9 cellular contexts compared by ENCODE assay signal in the genomic region with DNA sequence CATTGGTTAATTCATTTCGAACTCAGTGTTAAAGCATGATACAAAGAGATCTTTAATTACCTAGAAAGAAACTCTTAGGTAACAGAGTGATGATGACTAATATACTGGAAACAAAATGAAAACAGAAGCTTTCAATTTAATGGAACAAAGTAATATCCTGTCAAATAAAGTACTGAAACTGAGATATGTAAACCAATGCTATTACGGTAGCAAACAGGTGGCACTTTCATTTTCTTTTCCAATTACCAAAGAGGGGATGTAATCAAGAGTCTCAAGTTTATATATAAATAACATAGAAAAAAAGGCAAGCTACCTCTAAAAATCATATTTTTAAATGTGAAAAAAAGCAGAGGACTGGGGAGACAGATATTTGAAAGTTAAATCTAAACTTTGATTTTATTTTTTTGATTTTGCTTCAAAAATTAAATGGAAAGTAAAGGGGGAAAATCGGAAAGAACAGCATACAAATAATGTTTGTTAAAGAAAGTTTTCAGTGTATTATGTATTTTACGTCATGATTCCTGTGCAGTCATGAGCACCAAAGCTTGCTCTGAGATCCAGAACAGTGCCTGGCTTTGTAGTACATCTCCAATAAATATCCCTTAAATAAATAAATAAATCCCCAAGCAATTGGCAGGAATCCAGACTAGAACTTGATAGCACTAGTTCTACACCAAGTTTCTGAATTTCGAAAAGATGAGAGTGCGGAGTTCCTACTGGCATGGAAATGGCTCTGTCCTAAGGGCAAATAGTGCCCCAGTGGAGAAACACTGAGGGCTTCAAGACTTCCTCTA. TPM values are rescaled to one million over a fixed set of nuclear protein-coding genes. Genes with fewer than 3 reads are reported as not detected.
DNase-seq lines count a peak whose midpoint lies in the region; ATAC-seq and FAIRE-seq lines count a peak whose summit lies in the region.
"Had no signal": no experiment of that assay in that cellular context is flagged by ENCODE, and none has a peak within 500 bp of the region (broad histone marks: within the 10 kb centered on the region; RNA-seq: fewer than 3 reads in every experiment).

No MANE protein-coding gene starts in this region.

- in situ Hi-C loops in Caki2 (cut with HindIII; ENCODE audit: low pct_unique_long_range_greater_than_20kb, low sequenced_read_pairs), result no loop called here

- peak; percentile 94 for ATAC-seq in GM19438 (IDR thresholded peaks at IDR 0.05; ENCODE audit: low read depth, unreplicated experiment)
- ATAC-seq in HG03378 (IDR thresholded peaks at IDR 0.05; ENCODE audit: unreplicated experiment), result peak; percentile 98
- peak; percentile 88 for ATAC-seq in activated naive CD8-positive, alpha-beta T cell treated with anti-CD3 and anti-CD28 coated beads, Interleukin-2, amount 10 ng/mL, durations not matched to agents 7 days and 5 days (ENCODE audit: low read depth)

- no peaks in the 10 kb centered on the region for H3K9me3 Mint-ChIP-seq in activated naive CD8-positive, alpha-beta T cell treated with anti-CD3 and anti-CD28 coated beads, Interleukin-2, amount 10 ng/mL, durations not matched to agents 7 days and 5 days
- H3K9me3 Mint-ChIP-seq: brain had no signal

- H3K4me3 Mint-ChIP-seq in activated naive CD8-positive, alpha-beta T cell treated with anti-CD3 and anti-CD28 coated beads, Interleukin-2, amount 10 ng/mL, durations not matched to agents 7 days and 5 days, result peak overlapping the region; percentile 64
- H3K4me3 Mint-ChIP-seq: brain had no signal

- DNase-seq in Caki2 (ENCODE audit: low read depth) (peak; percentile 16), urothelium cell line (ENCODE audit: low spot score) (peak; percentile 17), NCI-H226 (no peak), NCI-H524 (lab: John Stamatoyannopoulos, UW) (no peak), SIG-M5 (lab: John Stamatoyannopoulos, UW) (no peak)
- no peak for DNase-seq in activated naive CD8-positive, alpha-beta T cell treated with anti-CD3 and anti-CD28 coated beads, Interleukin-2, amount 10 ng/mL, durations not matched to agents 7 days and 5 days

- H3K36me3 Mint-ChIP-seq in activated naive CD8-positive, alpha-beta T cell treated with anti-CD3 and anti-CD28 coated beads, Interleukin-2, amount 10 ng/mL, durations not matched to agents 7 days and 5 days, result peaks cover 2% of the 10 kb centered on the region
- H3K36me3 Mint-ChIP-seq: brain had no signal

- peak overlapping the region; percentile 77 for H3K27ac Mint-ChIP-seq in activated naive CD8-positive, alpha-beta T cell treated with anti-CD3 and anti-CD28 coated beads, Interleukin-2, amount 10 ng/mL, durations not matched to agents 7 days and 5 days
- H3K27ac Mint-ChIP-seq: brain had no signal

- FAIRE-seq in urothelium cell line (lab: Jason Lieb, UNC), result no peak

- H3K27me3 Mint-ChIP-seq in activated naive CD8-positive, alpha-beta T cell treated with anti-CD3 and anti-CD28 coated beads, Interleukin-2, amount 10 ng/mL, durations not matched to agents 7 days and 5 days, result no peaks in the 10 kb centered on the region

- peaks cover 11% of the 10 kb centered on the region for H3K4me1 Mint-ChIP-seq in activated naive CD8-positive, alpha-beta T cell treated with anti-CD3 and anti-CD28 coated beads, Interleukin-2, amount 10 ng/mL, durations not matched to agents 7 days and 5 days
- H3K4me1 Mint-ChIP-seq: brain had no signal

- POLR2A ChIA-PET in activated naive CD8-positive, alpha-beta T cell treated with anti-CD3 and anti-CD28 coated beads, Interleukin-2, amount 10 ng/mL, durations not matched to agents 7 days and 5 days (lab: Charles Lee), result interaction anchor here (1.2 to 1.3 kb wide), 2 partner anchors 27 to 30 kb away, joined by 3 to 4 read pairs; no protein-coding TSS in a partner anchor

RNA-seq across cellular contexts. Expression of gene RAPGEF2, which starts 25.0 kb away (rescaled TPM):
- total RNA-seq in Caki2 (2014; rRNA removed; shearing (Covaris generic); ENCODE audit: low replicate concordance), result 4.6 and 31.6 TPM in 2 replicates
- 10 to 100 TPM; 23.2 to 24.1 TPM for total RNA-seq in activated naive CD8-positive, alpha-beta T cell treated with anti-CD3 and anti-CD28 coated beads, Interleukin-2, amount 10 ng/mL, durations not matched to agents 7 days and 5 days

Comparison
In these comparisons a context has a peak if more than half of its experiments do, and no peak if none do; other contexts are left out.
1. DNase-seq: peak in Caki2 (single experiment) and urothelium cell line (single experiment); none in activated naive CD8-positive, alpha-beta T cell treated with anti-CD3 and anti-CD28 coated beads, Interleukin-2, amount 10 ng/mL, durations not matched to agents 7 days and 5 days (single experiment), NCI-H226 (single experiment), NCI-H524 (0 of 2) and SIG-M5 (single experiment).
2. Peak in every context shown above with its lines, with median percentiles within 50 percentile points of each other: ATAC-seq.